8 cellular contexts compared by ENCODE assay signal in the genomic region with DNA sequence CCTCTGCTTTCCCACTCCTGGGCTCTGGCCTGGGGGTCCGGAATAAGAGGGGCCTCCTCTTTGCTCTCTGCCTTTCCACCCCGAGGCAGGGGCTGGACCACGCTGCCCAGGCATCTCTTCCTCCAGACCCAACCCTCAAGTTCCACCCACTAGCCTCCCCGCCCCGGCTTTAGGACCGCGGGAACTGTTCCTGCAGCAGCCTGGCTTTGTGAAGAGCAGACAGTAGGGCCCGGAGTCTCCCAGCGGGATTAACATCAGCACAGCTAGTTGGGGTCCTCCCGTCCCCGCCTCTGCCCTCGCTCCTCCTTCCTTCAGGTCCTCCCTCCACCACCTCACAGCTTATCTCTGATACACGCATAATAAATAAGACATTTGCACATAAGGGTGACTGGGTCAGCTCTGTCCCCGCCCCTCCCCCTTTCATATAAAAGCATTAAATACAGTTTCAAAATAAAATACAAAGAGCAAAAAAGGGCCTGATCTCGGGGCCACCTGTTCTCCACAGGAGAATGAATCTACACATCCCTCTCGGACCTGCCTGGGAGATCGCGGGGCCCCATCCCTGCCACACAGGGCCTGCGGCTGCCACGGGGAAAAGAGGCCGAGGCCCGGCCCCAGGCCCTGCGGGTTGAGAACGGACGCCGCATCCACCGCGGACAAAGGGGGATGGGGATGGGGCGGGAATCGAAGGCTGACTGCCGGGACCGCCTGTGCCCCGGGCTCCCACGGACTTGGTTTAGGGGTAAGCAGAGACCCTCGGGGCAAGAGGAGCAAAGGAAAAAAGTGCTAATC. TPM values are rescaled to one million over a fixed set of nuclear protein-coding genes. Genes with fewer than 3 reads are reported as not detected.
DNase-seq lines count a peak whose midpoint lies in the region; ATAC-seq and TF ChIP-seq lines count a peak whose summit lies in the region.
"Had no signal": no experiment of that assay in that cellular context is flagged by ENCODE, and none has a peak within 500 bp of the region (broad histone marks: within the 10 kb centered on the region; RNA-seq: fewer than 3 reads in every experiment).

No MANE protein-coding gene starts in this region.

- H3K9me3 ChIP-seq in endocrine pancreas (ENCODE audit: control insufficient read depth, low read length), result no peaks in the 10 kb centered on the region
- H3K9me3 ChIP-seq in lower lobe of right lung, result no peaks in the 10 kb centered on the region
- H3K9me3 ChIP-seq in tibial artery, result no peaks in the 10 kb centered on the region

- peak; percentile 48 for DNase-seq in NCI-H526 treated with DMSO at 0.1 percent for 48 hours (lab: John Stamatoyannopoulos, UW)
- DNase-seq in lower lobe of right lung, result no peak
- peak in 1 of 2 donors; percentile 32 for DNase-seq in tibial artery
- DNase-seq in epidermal melanocyte (ENCODE audit: insufficient read length, low spot score), result no peak
- no peak for DNase-seq in activated CD4-positive, alpha-beta T cell treated with anti-CD3 and anti-CD28 coated beads for 1 hour
- DNase-seq: GM23248 had no signal

- no peak overlapping the region for H3K4me3 ChIP-seq in endocrine pancreas (ENCODE audit: control insufficient read depth, insufficient read depth, low read length)
- peak overlapping the region; percentile 40 for H3K4me3 ChIP-seq in lower lobe of right lung
- peak overlapping the region; percentile 55 for H3K4me3 ChIP-seq in tibial artery
- H3K4me3 ChIP-seq: GM23248 had no signal

- H3K9ac ChIP-seq in endocrine pancreas (ENCODE audit: control insufficient read depth, insufficient read depth, low read length), result peak overlapping the region; percentile 67
- H3K9ac ChIP-seq: GM23248 had no signal

- H3K27me3 ChIP-seq in endocrine pancreas (ENCODE audit: control insufficient read depth, insufficient read depth, low read length) (no peaks in the 10 kb centered on the region), lower lobe of right lung (ENCODE audit: low read depth) (no peaks in the 10 kb centered on the region), tibial artery (no peaks in the 10 kb centered on the region)

- ATAC-seq in lower lobe of right lung (no peak), HG03457 (IDR thresholded peaks at IDR 0.05; ENCODE audit: unreplicated experiment) (no peak)

- H3K27ac ChIP-seq in lower lobe of right lung (no peak overlapping the region), tibial artery (peak overlapping the region; percentile 56 to 75)
- H3K27ac ChIP-seq: GM23248 had no signal

- H3K36me3 ChIP-seq in endocrine pancreas (ENCODE audit: control insufficient read depth, insufficient read depth, low read length) (no peaks in the 10 kb centered on the region), lower lobe of right lung (peaks cover 24% of the 10 kb centered on the region), tibial artery (peaks cover 8 to 37% (median 14%) of the 10 kb centered on the region in 3 donors)

- TF ChIP-seq CTCF in lower lobe of right lung (IDR thresholded peaks at IDR 0.05) (no peak), tibial artery (IDR thresholded peaks at IDR 0.05) (no peak)

- intact Hi-C loops in lower lobe of right lung (cut with DNase I) (no loop called here), tibial artery (cut with DNase I; ENCODE audit: low total_unique reads) (no loop called here)

- no peaks in the 10 kb centered on the region for H3K4me1 ChIP-seq in endocrine pancreas (ENCODE audit: control insufficient read depth, insufficient read depth, low read length)
- H3K4me1 ChIP-seq in lower lobe of right lung, result peaks cover 7% of the 10 kb centered on the region
- H3K4me1 ChIP-seq in tibial artery, result peaks cover 0 to 43% (median 27%) of the 10 kb centered on the region in 4 donors

RNA-seq across cellular contexts. Expression of a gene that starts 6.5 kb away (rescaled TPM):
- total RNA-seq in lower lobe of right lung, result 9.3 TPM

RNA-seq across cellular contexts. Expression of a gene that starts 51.2 kb away (rescaled TPM):
- total RNA-seq in lower lobe of right lung, result 21.7 TPM
